Comparison of ENCODE assay signal across 9 cellular contexts in genomic region chr6:125780540-125781306, GRCh38. TPM values are rescaled to one million over a fixed set of nuclear protein-coding genes. Genes with fewer than 3 reads are reported as not detected.
DNase-seq lines count a peak whose midpoint lies in the region; ATAC-seq, FAIRE-seq and TF ChIP-seq lines count a peak whose summit lies in the region.
"Had no signal": no experiment of that assay in that cellular context is flagged by ENCODE, and none has a peak within 500 bp of the region (broad histone marks: within the 10 kb centered on the region; RNA-seq: fewer than 3 reads in every experiment).

No MANE protein-coding gene starts in this region.

- H2AFZ ChIP-seq in H1 (ENCODE audit: low read length): peak overlapping the region; percentile 94

- no peak for FAIRE-seq in H1 (lab: Jason Lieb, UNC)

- H3K4me2 ChIP-seq in H1 (ENCODE audit: insufficient read depth in 1 of 2, low read depth in 2 of 2, low read length in 2 of 2): peak overlapping the region; percentile 75 to 78

- H2AK5ac ChIP-seq in H1 (ENCODE audit: low read depth, low read length): no peak overlapping the region

- peak overlapping the region; percentile 88 for H4K91ac ChIP-seq in H1 (replicated peaks; ENCODE audit: insufficient read length, low read length)

- TF ChIP-seq EP300 in H1 (IDR thresholded peaks at IDR 0.05; ENCODE audit: borderline replicate concordance in 1 of 2, low read depth in 2 of 2, low read length in 2 of 2): no peak

- H3K36me3 ChIP-seq in CD4-positive, CD25-positive, alpha-beta regulatory T cell (ENCODE audit: control insufficient read depth, insufficient read depth, low read length): no peaks in the 10 kb centered on the region
- H3K36me3 ChIP-seq in H1 (ENCODE audit: control insufficient read depth in 2 of 4, insufficient read depth in 4 of 4, low read length in 3 of 4) (no peaks in the 10 kb centered on the region), mesodermal cell (ENCODE audit: control insufficient read depth, insufficient read depth, low read length) (no peaks in the 10 kb centered on the region)

- POLR2A ChIA-PET in H1 (lab: Charles Lee; ENCODE audit: partially characterized antibody): interaction anchor here (0.9 to 2.5 kb wide), 21 partner anchors 9 to 479 kb away, joined by 3 to 66 read pairs (median 3); partner anchors contain the start of genes HDDC2, HINT3, NCOA7 and TRMT11

- no peaks in the 10 kb centered on the region for H3K27me3 ChIP-seq in CD4-positive, CD25-positive, alpha-beta regulatory T cell (ENCODE audit: control insufficient read depth, insufficient read depth, low read length)
- H3K27me3 ChIP-seq in H1 (replicated peaks in 1 of 4; ENCODE audit: control insufficient read depth in 3 of 4, extremely low read depth in 1 of 4, insufficient read depth in 3 of 4, low read length in 3 of 4): no peaks in the 10 kb centered on the region

- peak overlapping the region; percentile 88 for H3K27ac ChIP-seq in CD4-positive, CD25-positive, alpha-beta regulatory T cell (ENCODE audit: insufficient read depth, low read length, poor library complexity, severe bottlenecking)
- H3K27ac ChIP-seq in H1 (ENCODE audit: low read depth, low read length) (peak overlapping the region; percentile 46; the same call in 1 of the 2 replicates), mesodermal cell (ENCODE audit: low read depth, low read length, severe bottlenecking) (peak overlapping the region; percentile 85)

- peak; percentile 40 to 86 (median 77) for DNase-seq in CD4-positive, CD25-positive, alpha-beta regulatory T cell
- DNase-seq in NCI-H526 treated with DMSO at 0.1 percent for 48 hours (lab: John Stamatoyannopoulos, UW): peak; percentile 82
- DNase-seq in activated CD4-positive, alpha-beta T cell treated with anti-CD3 and anti-CD28 coated beads, Interleukin-2, amount 50 U/mL, for 24 hours (ENCODE audit: low read depth in 1 of 2, low spot score in 1 of 2): peak; percentile 51 to 64
- peak in 1 of 2 experiments; percentile 55 for DNase-seq in H1 (ENCODE audit: low read depth in 1 of 2, low spot score in 2 of 2)

- 2% methylated on average over 28 of the region's 28 CpGs; no CpG with 5 or more reads in 1 of the 2 experiments for WGBS in H1 (ENCODE audit: extremely low coverage in 1 of 2, insufficient coverage in 1 of 2, insufficient read length in 1 of 2, insufficient replicate concordance in 2 of 2, low coverage in 1 of 2, low lambda C conversion rate in 2 of 2, missing lambda C conversion rate in 1 of 2), 2 experiments
- 0% methylated on average over 18 to 24 of the region's 28 CpGs for WGBS in mesodermal cell (ENCODE audit: insufficient coverage in 2 of 2), 2 experiments

- no peaks in the 10 kb centered on the region for H4K20me1 ChIP-seq in H1 (replicated peaks in 1 of 2; ENCODE audit: control insufficient read depth in 1 of 2, insufficient read depth in 2 of 2, low read length in 2 of 2)

- H2BK12ac ChIP-seq in H1 (ENCODE audit: low read depth, low read length): peak overlapping the region; percentile 97

- no peaks in the 10 kb centered on the region for H3K79me1 ChIP-seq in H1 (ENCODE audit: low read depth, low read length)

- CTCF ChIA-PET in H1 (lab: Charles Lee; ENCODE audit: partially characterized antibody): interaction anchor here (0.7 to 3.5 kb wide), 18 partner anchors 10 to 474 kb away, joined by 3 to 30 read pairs (median 4); partner anchors contain the start of genes HINT3 and NCOA7

- H3K23ac ChIP-seq in H1 (ENCODE audit: insufficient read length): no peak overlapping the region

- peaks cover 12% of the 10 kb centered on the region for H3K4me1 ChIP-seq in CD4-positive, CD25-positive, alpha-beta regulatory T cell (ENCODE audit: control insufficient read depth, insufficient read depth, low read length, poor library complexity, severe bottlenecking)
- H3K4me1 ChIP-seq in H1 (replicated peaks in 1 of 4; ENCODE audit: control insufficient read depth in 3 of 4, insufficient read depth in 4 of 4, low read length in 3 of 4) (no peaks in the 10 kb centered on the region; a peak in 1 of 7 replicates), mesodermal cell (ENCODE audit: control insufficient read depth, insufficient read depth, low read length, poor library complexity, severe bottlenecking) (no peaks in the 10 kb centered on the region)

- H4K8ac ChIP-seq in H1 (ENCODE audit: extremely low read depth, insufficient read depth, low read length): peak overlapping the region; percentile 60; the same call in 1 of the 2 replicates

- H3K36me3 Mint-ChIP-seq in CD4-positive, CD25-positive, alpha-beta regulatory T cell: peaks cover 4% of the 10 kb centered on the region
- no peaks in the 10 kb centered on the region for H3K36me3 Mint-ChIP-seq in stimulated activated memory B cell treated with anti-CD40 and anti-IgM and Interleukin-4, amounts not matched to agents 10 μg/mL and 1 μg/mL and 100 μg/mL, for 72 hours

- H3K4me3 Mint-ChIP-seq in CD4-positive, CD25-positive, alpha-beta regulatory T cell: no peak overlapping the region
- no peak overlapping the region for H3K4me3 Mint-ChIP-seq in stimulated activated memory B cell treated with anti-CD40 and anti-IgM and Interleukin-4, amounts not matched to agents 10 μg/mL and 1 μg/mL and 100 μg/mL, for 72 hours
- H3K4me3 Mint-ChIP-seq: activated naive CD4-positive, alpha-beta T cell treated with anti-CD3 and anti-CD28 coated beads, Interleukin-2, amount 50 U/mL, for 24 hours had no signal

- H3K79me2 ChIP-seq in H1 (ENCODE audit: control insufficient read depth in 1 of 2, insufficient read depth in 2 of 2, low read length in 2 of 2): no peaks in the 10 kb centered on the region

- peak; percentile 71 for ATAC-seq in CD4-positive, CD25-positive, alpha-beta regulatory T cell (ENCODE audit: low read depth in 2 of 2)
- peak; percentile 80 for ATAC-seq in GM19328 (IDR thresholded peaks at IDR 0.05; ENCODE audit: unreplicated experiment)
- ATAC-seq in HG03432 (IDR thresholded peaks at IDR 0.05; ENCODE audit: unreplicated experiment): peak; percentile 78
- ATAC-seq in stimulated activated memory B cell treated with anti-CD40 and anti-IgM and Interleukin-4, amounts not matched to agents 10 μg/mL and 1 μg/mL and 100 μg/mL, for 72 hours: peak; percentile 92

- peak; percentile 24 to 60 for TF ChIP-seq POLR2A in H1 (IDR thresholded peaks at IDR 0.05; ENCODE audit: control extremely low read depth in 1 of 2, low read depth in 2 of 2, low read length in 2 of 2)

- H3K18ac ChIP-seq in H1 (ENCODE audit: extremely low read depth, low read length): peak overlapping the region; percentile 93

- no peak overlapping the region for H3K56ac ChIP-seq in H1 (replicated peaks; ENCODE audit: insufficient read length, low read depth, low read length)

- no peak overlapping the region for H3K4ac ChIP-seq in H1 (replicated peaks; ENCODE audit: insufficient read length, low read depth, low read length)

- peak overlapping the region; percentile 62; the same call in 1 of the 2 replicates for H2BK20ac ChIP-seq in H1 (ENCODE audit: low read length)

- no peak overlapping the region for H3K14ac ChIP-seq in H1 (ENCODE audit: insufficient read length)

- H3K4me3 ChIP-seq in CD4-positive, CD25-positive, alpha-beta regulatory T cell (ENCODE audit: low read depth, low read length): peak overlapping the region; percentile 100
- peak overlapping the region; percentile 78 to 97 (median 87) for H3K4me3 ChIP-seq in H1 (ENCODE audit: extremely low read depth in 1 of 4, insufficient read depth in 2 of 4, low read depth in 3 of 4, low read length in 4 of 4)
- H3K4me3 ChIP-seq in mesodermal cell (ENCODE audit: extremely low read depth, insufficient read depth, low read length, poor library complexity, severe bottlenecking): peak overlapping the region; percentile 55

- no peak for TF ChIP-seq RAD21 in H1 (IDR thresholded peaks at IDR 0.05 in 1 of 2, conservative IDR thresholded peaks at IDR 0.05 in 1 of 2; ENCODE audit: low read depth in 2 of 2, low read length in 2 of 2)

- peak overlapping the region; percentile 60 to 87 (median 72) for H3K9ac ChIP-seq in H1 (replicated peaks in 1 of 4; ENCODE audit: extremely low read depth in 1 of 4, low read depth in 3 of 4, low read length in 3 of 4)

- H2BK120ac ChIP-seq in H1 (replicated peaks; ENCODE audit: low read depth, low read length): no peak overlapping the region

- H2BK5ac ChIP-seq in H1 (ENCODE audit: low read depth, low read length): peak overlapping the region; percentile 75; the same call in 1 of the 2 replicates

- peaks cover 5 to 26% (median 13%) of the 10 kb centered on the region in 4 donors for H3K4me1 Mint-ChIP-seq in CD4-positive, CD25-positive, alpha-beta regulatory T cell
- H3K4me1 Mint-ChIP-seq in stimulated activated memory B cell treated with anti-CD40 and anti-IgM and Interleukin-4, amounts not matched to agents 10 μg/mL and 1 μg/mL and 100 μg/mL, for 72 hours: peaks cover 6% of the 10 kb centered on the region

- peak overlapping the region; percentile 4; the same call in 1 of the 2 replicates for H2BK15ac ChIP-seq in H1 (ENCODE audit: low read length)

- peaks cover 12% of the 10 kb centered on the region for H3K27me3 Mint-ChIP-seq in CD4-positive, CD25-positive, alpha-beta regulatory T cell
- H3K27me3 Mint-ChIP-seq in stimulated activated memory B cell treated with anti-CD40 and anti-IgM and Interleukin-4, amounts not matched to agents 10 μg/mL and 1 μg/mL and 100 μg/mL, for 72 hours: no peaks in the 10 kb centered on the region
- H3K27me3 Mint-ChIP-seq: activated naive CD4-positive, alpha-beta T cell treated with anti-CD3 and anti-CD28 coated beads, Interleukin-2, amount 50 U/mL, for 24 hours had no signal

- H3K9me3 ChIP-seq in CD4-positive, CD25-positive, alpha-beta regulatory T cell (ENCODE audit: control insufficient read depth in 2 of 2, low read length in 2 of 2): no peaks in the 10 kb centered on the region
- H3K9me3 ChIP-seq in H1 (ENCODE audit: insufficient read depth in 2 of 2, low read depth in 1 of 2, low read length in 1 of 2) (peaks cover 0 to 2% of the 10 kb centered on the region in 2 experiments; a peak in 1 of 4 replicates), mesodermal cell (ENCODE audit: control insufficient read depth, low read length) (peaks cover 7% of the 10 kb centered on the region)

- no peak overlapping the region for H3K27ac Mint-ChIP-seq in CD4-positive, CD25-positive, alpha-beta regulatory T cell
- no peak overlapping the region for H3K27ac Mint-ChIP-seq in stimulated activated memory B cell treated with anti-CD40 and anti-IgM and Interleukin-4, amounts not matched to agents 10 μg/mL and 1 μg/mL and 100 μg/mL, for 72 hours
- H3K27ac Mint-ChIP-seq: activated naive CD4-positive, alpha-beta T cell treated with anti-CD3 and anti-CD28 coated beads, Interleukin-2, amount 50 U/mL, for 24 hours had no signal

- H3K23me2 ChIP-seq in H1 (ENCODE audit: low read depth, low read length): peaks cover 7% of the 10 kb centered on the region

- TF ChIP-seq CTCF in H1 (IDR thresholded peaks at IDR 0.05; ENCODE audit: control extremely low read depth in 1 of 3, insufficient read depth in 1 of 3, low read depth in 1 of 3, low read length in 3 of 3): no peak

- peak overlapping the region; percentile 4 for H4K5ac ChIP-seq in H1 (ENCODE audit: insufficient read length, low read depth, low read length)

- H3K9me3 Mint-ChIP-seq in CD4-positive, CD25-positive, alpha-beta regulatory T cell: peaks cover 0 to 2% (median 0%) of the 10 kb centered on the region in 7 donors
- H3K9me3 Mint-ChIP-seq in stimulated activated memory B cell treated with anti-CD40 and anti-IgM and Interleukin-4, amounts not matched to agents 10 μg/mL and 1 μg/mL and 100 μg/mL, for 72 hours: no peaks in the 10 kb centered on the region
- H3K9me3 Mint-ChIP-seq: activated naive CD4-positive, alpha-beta T cell treated with anti-CD3 and anti-CD28 coated beads, Interleukin-2, amount 50 U/mL, for 24 hours had no signal

RNA-seq across cellular contexts. Expression of gene NCOA7, which starts 10.0 kb away (rescaled TPM):
- 41.9 TPM for total RNA-seq in CD4-positive, CD25-positive, alpha-beta regulatory T cell
- 10 to 100 TPM; 12.6 to 16.5 (median 13.9) TPM for polyA plus RNA-seq in CD4-positive, CD25-positive, alpha-beta regulatory T cell
- 10.3 and 10.7 TPM in 2 replicates for total RNA-seq in H1 (2021; fragmentation: NEBNext Ultra II Directional; extraction: Animal tissue kit (Norgen Biotek cat#: 25700))
- polyA plus RNA-seq in H1 (2011; rRNA removed): 2.0 and 2.6 TPM in 2 replicates
- polyA plus RNA-seq in H1 (2011; cell fraction: cytosol; rRNA removed): 4.1 TPM
- polyA plus RNA-seq in H1 (2011; cell fraction: nucleus; rRNA removed): 6.6 TPM
- 5.3 to 12.3 TPM (median 5.7 TPM) in 4 replicates for polyA plus RNA-seq in H1 (2012, experiment 1 of 2)
- 0.34 TPM for polyA plus RNA-seq in H1 (2012, experiment 2 of 2)
- polyA plus RNA-seq in H1 (2013, experiment 1 of 2): 7.8 TPM
- polyA plus RNA-seq in H1 (2013, experiment 2 of 2): 6.5 TPM
- 19.8 and 24.2 TPM in 2 replicates for polyA minus RNA-seq in H1 (2011; rRNA and poly(A)+ RNA removed)
- polyA minus RNA-seq in H1 (2011; cell fraction: cytosol; rRNA and poly(A)+ RNA removed): 7.0 TPM
- 12.3 TPM for polyA minus RNA-seq in H1 (2011; cell fraction: nucleus; rRNA and poly(A)+ RNA removed)
- 6.9 TPM for polyA plus RNA-seq in mesodermal cell (2013, experiment 1 of 2)
- 7.9 TPM for polyA plus RNA-seq in mesodermal cell (2013, experiment 2 of 2)

RNA-seq across cellular contexts. Expression of gene HEY2, which starts 31.3 kb away (rescaled TPM):
- not detected for total RNA-seq in CD4-positive, CD25-positive, alpha-beta regulatory T cell
- polyA plus RNA-seq in CD4-positive, CD25-positive, alpha-beta regulatory T cell: under 1 TPM in 3 of 4 donors, not detected in 1; 0.34 to 0.39 (median 0.38) TPM
- total RNA-seq in H1 (2021; fragmentation: NEBNext Ultra II Directional; extraction: Animal tissue kit (Norgen Biotek cat#: 25700)): 16.2 and 17.7 TPM in 2 replicates
- 9.1 and 12.6 TPM in 2 replicates for polyA plus RNA-seq in H1 (2011; rRNA removed)
- 7.7 TPM for polyA plus RNA-seq in H1 (2011; cell fraction: cytosol; rRNA removed)
- 8.0 TPM for polyA plus RNA-seq in H1 (2011; cell fraction: nucleus; rRNA removed)
- polyA plus RNA-seq in H1 (2012, experiment 1 of 2): 6.4 to 8.2 TPM (median 7.2 TPM) in 4 replicates
- 6.0 TPM for polyA plus RNA-seq in H1 (2012, experiment 2 of 2)
- 10.8 TPM for polyA plus RNA-seq in H1 (2013, experiment 1 of 2)
- polyA plus RNA-seq in H1 (2013, experiment 2 of 2): 11.3 TPM
- polyA minus RNA-seq in H1 (2011; rRNA and poly(A)+ RNA removed): 4.2 TPM in 2 replicates
- polyA minus RNA-seq in H1 (2011; cell fraction: cytosol; rRNA and poly(A)+ RNA removed): 7.3 TPM
- 6.2 TPM for polyA minus RNA-seq in H1 (2011; cell fraction: nucleus; rRNA and poly(A)+ RNA removed)
- 57.0 TPM for polyA plus RNA-seq in mesodermal cell (2013, experiment 1 of 2)
- polyA plus RNA-seq in mesodermal cell (2013, experiment 2 of 2): 56.2 TPM

Comparison
In these comparisons a context has a peak if more than half of its experiments do, and no peak if none do; other contexts are left out.
1. RNA of gene HEY2, which starts 31.3 kb away (total RNA-seq): 16.2 to 17.7 TPM in H1; not detected in CD4-positive, CD25-positive, alpha-beta regulatory T cell (single experiment); every median in the first group is over 10 times any median in the second.
2. Peak in every context shown above with its lines, with median percentiles within 50 percentile points of each other: ATAC-seq, H3K27ac ChIP-seq and H3K4me3 ChIP-seq.